In the genomic region with DNA sequence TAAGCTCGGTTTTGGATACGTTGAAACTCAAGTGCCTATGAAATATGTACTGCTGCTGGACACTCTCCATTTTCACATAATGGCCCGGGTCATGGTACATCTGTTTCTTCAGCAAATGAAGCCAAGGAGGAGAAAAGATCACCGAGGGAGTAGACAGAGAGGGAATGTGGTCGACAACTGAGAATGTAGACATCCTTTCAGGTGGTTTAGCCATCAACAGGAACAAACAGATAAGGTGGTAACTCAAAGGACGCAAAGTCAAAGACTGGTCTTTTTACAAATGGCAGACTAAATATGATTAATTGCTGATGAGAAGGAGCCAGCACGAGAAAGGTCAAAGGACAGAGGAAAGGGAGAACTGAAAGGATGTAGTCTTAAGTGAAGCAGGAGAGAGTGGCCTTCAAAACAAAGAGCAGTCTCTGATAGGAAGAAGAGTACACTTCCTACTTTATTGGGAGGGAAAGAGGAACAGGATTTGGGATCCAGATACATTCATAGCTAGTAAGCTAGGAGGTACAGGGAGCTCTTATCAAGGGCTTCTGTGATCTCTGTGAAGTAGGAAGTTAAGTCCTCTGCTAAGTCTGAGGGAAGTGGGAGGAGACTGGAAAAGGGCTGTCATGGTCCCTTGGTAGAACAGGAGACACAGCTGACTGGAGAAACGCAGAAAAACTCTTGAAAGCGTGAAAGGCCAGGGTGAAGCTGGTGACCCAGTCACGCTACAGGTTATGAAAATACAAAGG, we compare ENCODE assay signal across 9 cellular contexts.
A peak's percentile ranks its signal among the peaks of the same experiment; 100 is the strongest.
DNase-seq lines count a peak whose midpoint lies in the region; ATAC-seq and TF ChIP-seq lines count a peak whose summit lies in the region.
"Had no signal": no experiment of that assay in that cellular context is flagged by ENCODE, and none has a peak within 500 bp of the region (broad histone marks: within the 10 kb centered on the region; RNA-seq: fewer than 3 reads in every experiment).

No MANE protein-coding gene starts in this region.

- ATAC-seq in GM18909 (IDR thresholded peaks at IDR 0.05; ENCODE audit: poor library complexity, unreplicated experiment) = peak; percentile 76
- peak; percentile 55 for ATAC-seq in HG03575 (IDR thresholded peaks at IDR 0.05; ENCODE audit: extremely low read depth, insufficient number of reproducible peaks, low FRiP score, unreplicated experiment)
- ATAC-seq in memory B cell (ENCODE audit: low read depth) = peak; percentile 83

- H3K27ac Mint-ChIP-seq in memory B cell (peak overlapping the region; percentile 90), nephron progenitor cell (no peak overlapping the region)

- H3K27me3 Mint-ChIP-seq in memory B cell (no peaks in the 10 kb centered on the region), nephron progenitor cell (ENCODE audit: low read depth, poor library complexity) (no peaks in the 10 kb centered on the region)

- H3K4me3 Mint-ChIP-seq in memory B cell (peak overlapping the region; percentile 65), nephron progenitor cell (no peak overlapping the region)

- no peak for TF ChIP-seq CTCF in nephron progenitor cell (IDR thresholded peaks at IDR 0.05)

- H3K4me1 Mint-ChIP-seq in memory B cell (peaks cover 24% of the 10 kb centered on the region), nephron progenitor cell (peaks cover 29% of the 10 kb centered on the region)

- H3K36me3 Mint-ChIP-seq in memory B cell = peaks cover 11% of the 10 kb centered on the region
- H3K36me3 Mint-ChIP-seq in nephron progenitor cell (ENCODE audit: low read depth) = peaks cover 68% of the 10 kb centered on the region

- CTCF ChIA-PET in HEK293T (lab: Yijun Ruan, JAX) = interaction anchor here (0.6 to 0.9 kb wide), 4 partner anchors 79 to 1824 kb away, joined by 3 to 5 read pairs (median 4); a partner anchor contains a TSS

- POLR2A ChIA-PET in HEK293T (lab: Yijun Ruan, JAX) = no interaction called here

- DNase-seq in HEK293T (ENCODE audit: extremely low spot score) (no peak), memory B cell (ENCODE audit: low spot score in 2 of 2) (peak; percentile 32 to 52), NCI-H1417 treated with DMSO at 0.1 percent for 48 hours (lab: John Stamatoyannopoulos, UW) (no peak), NCI-H2171 (lab: John Stamatoyannopoulos, UW) (no peak), NCI-H510A (lab: John Stamatoyannopoulos, UW) (no peak), nephron progenitor cell (no peak)
- DNase-seq: stimulated activated CD4-positive, alpha-beta T cell treated with anti-CD3 and anti-CD28 coated beads, Interleukin-4, amount 100 ng/mL, for 24 hours had no signal

- no peaks in the 10 kb centered on the region for H3K9me3 Mint-ChIP-seq in memory B cell
- H3K9me3 Mint-ChIP-seq in nephron progenitor cell = no peaks in the 10 kb centered on the region

TF ChIP-seq in HEK293T, 16 proteins besides CTCF, POLR2A, EP300 and RAD21:
- TF ChIP-seq, protein P1, sequence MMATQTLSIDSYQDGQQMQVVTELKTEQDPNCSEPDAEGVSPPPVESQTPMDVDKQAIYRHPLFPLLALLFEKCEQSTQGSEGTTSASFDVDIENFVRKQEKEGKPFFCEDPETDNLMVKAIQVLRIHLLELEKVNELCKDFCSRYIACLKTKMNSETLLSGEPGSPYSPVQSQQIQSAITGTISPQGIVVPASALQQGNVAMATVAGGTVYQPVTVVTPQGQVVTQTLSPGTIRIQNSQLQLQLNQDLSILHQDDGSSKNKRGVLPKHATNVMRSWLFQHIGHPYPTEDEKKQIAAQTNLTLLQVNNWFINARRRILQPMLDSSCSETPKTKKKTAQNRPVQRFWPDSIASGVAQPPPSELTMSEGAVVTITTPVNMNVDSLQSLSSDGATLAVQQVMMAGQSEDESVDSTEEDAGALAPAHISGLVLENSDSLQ (IDR thresholded peaks at IDR 0.05) = 0 out of 2 replicates have a peak, but pooled peaks have one; percentile 2
- no peak for TF ChIP-seq SP1 (IDR thresholded peaks at IDR 0.05)

Comparison
In these comparisons a context has a peak if more than half of its experiments do, and no peak if none do; other contexts are left out.
1. DNase-seq: peak in memory B cell (2 of 2); none in HEK293T (single experiment), NCI-H1417 treated with DMSO at 0.1 percent for 48 hours (single experiment), NCI-H2171 (single experiment), NCI-H510A (single experiment) and nephron progenitor cell (single experiment).
2. Peak in every context shown above with its lines, with median percentiles within 50 percentile points of each other: ATAC-seq.